ENCODE assay signal across 8 cellular contexts in the genomic region with DNA sequence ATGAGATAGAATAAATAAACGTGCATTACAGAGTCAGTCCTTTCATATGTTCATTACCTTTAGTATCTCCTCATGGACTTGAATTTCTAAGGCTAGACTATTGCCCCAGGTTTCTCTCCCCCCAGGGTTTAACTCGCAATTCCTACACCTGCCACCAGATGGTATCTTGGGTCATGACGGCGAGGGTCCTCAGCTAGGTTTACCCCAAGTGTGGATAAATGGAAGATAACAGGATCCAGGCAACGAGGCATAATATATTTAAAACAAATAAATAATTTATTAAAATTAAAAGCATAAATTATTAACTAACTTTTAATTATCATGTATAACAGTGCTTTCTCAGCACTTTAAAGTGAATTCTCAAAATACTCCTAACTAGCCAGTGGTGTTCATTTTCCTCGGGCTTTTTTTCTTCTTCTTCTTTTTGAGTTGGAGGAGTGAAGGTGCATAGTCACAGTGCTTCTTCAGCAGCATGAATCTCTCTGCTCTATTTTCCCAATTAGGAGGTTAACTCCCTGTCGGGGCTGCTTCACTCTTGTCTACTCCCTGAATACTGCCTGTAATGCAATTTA.
DNase-seq lines count a peak whose midpoint lies in the region; ATAC-seq, FAIRE-seq and TF ChIP-seq lines count a peak whose summit lies in the region.

No MANE protein-coding gene starts in this region.

- H3K4me1 ChIP-seq in RWPE2 (ENCODE audit: insufficient read depth, poor library complexity, severe bottlenecking) (no peaks in the 10 kb centered on the region), HepG2 (ENCODE audit: insufficient read depth, low read length) (no peaks in the 10 kb centered on the region), tibial artery (no peaks in the 10 kb centered on the region)

- no peaks in the 10 kb centered on the region for H3K36me3 ChIP-seq in RWPE2 (ENCODE audit: low read depth)
- no peaks in the 10 kb centered on the region for H3K36me3 ChIP-seq in HepG2 (replicated peaks in 1 of 2; ENCODE audit: control insufficient read depth in 1 of 2, insufficient read depth in 2 of 2, low read length in 2 of 2)
- H3K36me3 ChIP-seq in tibial artery, result no peaks in the 10 kb centered on the region

- H3K4me3 Mint-ChIP-seq in activated naive CD8-positive, alpha-beta T cell treated with anti-CD3 and anti-CD28 coated beads, Interleukin-2, amount 50 U/mL, for 24 hours, result no peak overlapping the region

- no peak for TF ChIP-seq RAD21 in HepG2 (CRISPR knock-in tag; IDR thresholded peaks at IDR 0.05)

- in situ Hi-C loops in HepG2 (cut with HindIII; ENCODE audit: extremely low pct_ligation_motif_present, low pct_unique_long_range_greater_than_20kb), result loop anchor here (10.0 kb wide), 1 partner anchor 189 kb away; no protein-coding TSS in a partner anchor

- no peak overlapping the region for H3K27ac Mint-ChIP-seq in activated naive CD8-positive, alpha-beta T cell treated with anti-CD3 and anti-CD28 coated beads, Interleukin-2, amount 50 U/mL, for 24 hours

- H3K9me3 Mint-ChIP-seq in activated naive CD8-positive, alpha-beta T cell treated with anti-CD3 and anti-CD28 coated beads, Interleukin-2, amount 50 U/mL, for 24 hours, result no peaks in the 10 kb centered on the region

- H3K27me3 Mint-ChIP-seq in activated naive CD8-positive, alpha-beta T cell treated with anti-CD3 and anti-CD28 coated beads, Interleukin-2, amount 50 U/mL, for 24 hours, result peaks cover 9% of the 10 kb centered on the region

- TF ChIP-seq EP300 in HepG2 (IDR thresholded peaks at IDR 0.05; ENCODE audit: low read depth in 2 of 2, low read length in 2 of 2) (no peak), HepG2 (CRISPR knock-in tag; IDR thresholded peaks at IDR 0.05; ENCODE audit: borderline replicate concordance) (no peak)

- ATAC-seq in GM19372 (IDR thresholded peaks at IDR 0.05; ENCODE audit: low read depth, unreplicated experiment) (peak; percentile 87), RWPE2 (ENCODE audit: low read depth) (0 out of 3 replicates have a peak, but pooled peaks have one; percentile 42), HepG2 (peak; percentile 76), HG03469 (IDR thresholded peaks at IDR 0.05; ENCODE audit: unreplicated experiment) (no peak)
- ATAC-seq in activated naive CD8-positive, alpha-beta T cell treated with anti-CD3 and anti-CD28 coated beads, Interleukin-2, amount 50 U/mL, for 24 hours, result no peak

- DNase-seq in DMS53 (lab: John Stamatoyannopoulos, UW) (peak; percentile 75), HS-27A (ENCODE audit: low read depth) (peak; percentile 26), RWPE2 (ENCODE audit: low spot score) (no peak), HepG2 (ENCODE audit: low spot score) (peak; percentile 25), tibial artery (peak in 1 of 2 donors; percentile 25)
- peak; percentile 64 for DNase-seq in activated naive CD8-positive, alpha-beta T cell treated with anti-CD3 and anti-CD28 coated beads, Interleukin-2, amount 50 U/mL, for 24 hours

- no peaks in the 10 kb centered on the region for H3K36me3 Mint-ChIP-seq in activated naive CD8-positive, alpha-beta T cell treated with anti-CD3 and anti-CD28 coated beads, Interleukin-2, amount 50 U/mL, for 24 hours (ENCODE audit: low read depth)

- no peaks in the 10 kb centered on the region for H3K4me1 Mint-ChIP-seq in activated naive CD8-positive, alpha-beta T cell treated with anti-CD3 and anti-CD28 coated beads, Interleukin-2, amount 50 U/mL, for 24 hours

- TF ChIP-seq CTCF in RWPE2 (IDR thresholded peaks at IDR 0.05; ENCODE audit: poor library complexity, severe bottlenecking) (peak; percentile 80), HepG2 (CRISPR knock-in tag; IDR thresholded peaks at IDR 0.05) (peak; percentile 60), tibial artery (IDR thresholded peaks at IDR 0.05) (peak; percentile 15 to 37)

- H3K79me2 ChIP-seq in HepG2 (ENCODE audit: insufficient read depth, low read length), result no peaks in the 10 kb centered on the region

- intact Hi-C loops in HepG2 (cut with micrococcal nuclease; ENCODE audit: unreplicated experiment), result loop anchor here (1.0 kb wide), 1 partner anchor 197 kb away; no protein-coding TSS in a partner anchor
- intact Hi-C loops in tibial artery (cut with DNase I; ENCODE audit: low total_unique reads), result no loop called here

- H3K4me3 ChIP-seq in RWPE2 (ENCODE audit: severe bottlenecking) (no peak overlapping the region), HepG2 (replicated peaks in 1 of 3; ENCODE audit: insufficient read depth in 1 of 3, low read depth in 2 of 3, low read length in 3 of 3) (no peak overlapping the region), tibial artery (no peak overlapping the region)

- H3K27me3 ChIP-seq in RWPE2 (ENCODE audit: insufficient read depth, poor library complexity, severe bottlenecking) (peaks cover 6% of the 10 kb centered on the region), HepG2 (ENCODE audit: control insufficient read depth in 1 of 2, insufficient read depth in 2 of 2, low read length in 2 of 2) (peaks cover 0 to 1% of the 10 kb centered on the region in 2 experiments; a peak in 1 of 5 replicates), tibial artery (no peaks in the 10 kb centered on the region)

- H3K9me3 ChIP-seq in RWPE2 (ENCODE audit: severe bottlenecking) (no peaks in the 10 kb centered on the region), HepG2 (ENCODE audit: low read length) (no peaks in the 10 kb centered on the region), tibial artery (no peaks in the 10 kb centered on the region)

- BruUV-seq in HepG2 (replicated peaks; lab: Mats Ljungman, UMichigan), result no TSS peak

- H3K27ac ChIP-seq in RWPE2 (ENCODE audit: poor library complexity, severe bottlenecking) (no peak overlapping the region), HepG2 (ENCODE audit: extremely low read length, insufficient read depth, low read length) (no peak overlapping the region), tibial artery (no peak overlapping the region)

- POLR2A ChIA-PET in HepG2 (lab: Yijun Ruan, JAX), result no interaction called here

- TF ChIP-seq POLR2A in HepG2 (IDR thresholded peaks at IDR 0.05; ENCODE audit: insufficient read depth in 1 of 2, low read depth in 2 of 2, low read length in 2 of 2), result no peak

- H4K20me1 ChIP-seq in HepG2 (ENCODE audit: insufficient read depth, low read length), result no peaks in the 10 kb centered on the region

- 15% methylated on average over 7 of the region's 7 CpGs for WGBS in HepG2 (ENCODE audit: low lambda C conversion rate)

- no peak overlapping the region for H3K4me2 ChIP-seq in HepG2 (ENCODE audit: low read depth, low read length)

- no peak overlapping the region for H3K9ac ChIP-seq in HepG2 (ENCODE audit: insufficient read depth, low read depth, low read length)

- peak; percentile 56 for FAIRE-seq in HepG2 (lab: Jason Lieb, UNC)

- H2AFZ ChIP-seq in HepG2 (ENCODE audit: low read length), result no peak overlapping the region

- CTCF ChIA-PET in HepG2 (lab: Yijun Ruan, JAX; ENCODE audit: low intra/inter-chr PET ratio, low total read pairs), result no interaction called here

TF ChIP-seq in HepG2, 621 proteins besides CTCF, POLR2A, EP300 and RAD21:
- TF ChIP-seq KLF6 (CRISPR knock-in tag; IDR thresholded peaks at IDR 0.05), result no peak
- no peak for TF ChIP-seq HNRNPH1 (optimal IDR thresholded peaks at IDR 0.05; ENCODE audit: low read depth, low read length)
- TF ChIP-seq STAG1 (CRISPR knock-in tag; IDR thresholded peaks at IDR 0.05), result peak; percentile 58
- no peak for TF ChIP-seq FOXP4 (CRISPR knock-in tag; IDR thresholded peaks at IDR 0.05)
- no peak for TF ChIP-seq PHF5A (CRISPR knock-in tag; IDR thresholded peaks at IDR 0.05; ENCODE audit: low read depth, unreplicated experiment)

Comparison
In these comparisons a context has a peak if more than half of its experiments do, and no peak if none do; other contexts are left out.
1. ATAC-seq: peak in GM19372 (single experiment), RWPE2 (single experiment) and HepG2 (single experiment); none in activated naive CD8-positive, alpha-beta T cell treated with anti-CD3 and anti-CD28 coated beads, Interleukin-2, amount 50 U/mL, for 24 hours (single experiment) and HG03469 (single experiment).
2. CTCF ChIP-seq: peak in every context shown above with its lines; median percentile 80 in RWPE2; 60 in HepG2; 26 in tibial artery.